1 cellular context compared by ENCODE assay signal in the genomic region with DNA sequence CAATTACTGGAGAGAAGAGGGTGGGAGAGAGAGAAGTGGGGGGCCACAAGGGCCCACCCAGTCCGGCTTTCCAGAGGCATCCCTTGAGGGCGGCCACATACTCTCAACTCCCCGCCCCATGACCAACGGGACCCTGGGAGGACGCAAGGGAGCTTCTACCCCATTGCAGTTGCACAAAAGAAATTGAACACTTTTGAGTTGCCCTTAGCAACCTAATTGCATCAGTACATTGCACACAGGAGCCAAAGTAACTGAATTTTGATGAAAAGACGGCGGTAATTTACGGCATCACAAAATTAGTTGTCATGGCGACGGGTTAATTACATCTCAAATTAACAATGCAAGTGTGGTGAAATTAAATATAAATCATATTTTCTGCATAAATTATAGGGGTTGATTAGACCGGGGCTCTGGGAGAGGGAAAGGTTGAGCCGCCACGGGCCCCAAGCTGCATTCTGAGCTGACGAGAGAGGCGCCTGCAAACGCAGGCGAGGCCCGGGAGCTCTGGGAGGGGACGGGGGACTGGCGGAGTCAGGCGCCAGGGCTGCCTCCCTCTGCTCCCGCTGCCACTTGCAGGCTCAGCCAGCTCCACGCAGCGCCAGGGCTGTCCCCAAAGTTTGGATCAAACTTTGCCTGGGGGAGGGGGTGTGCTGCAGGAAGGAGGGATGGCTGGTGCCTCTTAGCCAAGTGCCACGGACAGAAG.
TF ChIP-seq lines count a peak whose summit lies in the region.

No MANE protein-coding gene starts in this region.

TF ChIP-seq in GM23338, 12 proteins besides CTCF, POLR2A, EP300 and RAD21 (continued from another document):
- TF ChIP-seq ZNF462 (CRISPR knock-in tag; IDR thresholded peaks at IDR 0.05) (no peak), ZNF331 (CRISPR knock-in tag; IDR thresholded peaks at IDR 0.05; ENCODE audit: low read depth) (no peak), STAT1 (IDR thresholded peaks at IDR 0.05; ENCODE audit: unreplicated experiment) (no peak), JUNB (IDR thresholded peaks at IDR 0.05; ENCODE audit: unreplicated experiment) (no peak), NANOG (IDR thresholded peaks at IDR 0.05; ENCODE audit: borderline replicate concordance) (no peak), ETS1 (IDR thresholded peaks at IDR 0.05) (no peak)
